Comparison of ENCODE assay signal across 9 cellular contexts in genomic region chr11:58567889-58568512, GRCh38. TPM values are rescaled to one million over a fixed set of nuclear protein-coding genes. Genes with fewer than 3 reads are reported as not detected.
DNase-seq lines count a peak whose midpoint lies in the region; ATAC-seq and TF ChIP-seq lines count a peak whose summit lies in the region.
"Had no signal": no experiment of that assay in that cellular context is flagged by ENCODE, and none has a peak within 500 bp of the region (broad histone marks: within the 10 kb centered on the region; RNA-seq: fewer than 3 reads in every experiment).

No MANE protein-coding gene starts in this region.

- peaks cover 26% of the 10 kb centered on the region for H3K4me1 ChIP-seq in effector memory CD4-positive, alpha-beta T cell (ENCODE audit: control insufficient read depth, insufficient read depth, low read length, poor library complexity, severe bottlenecking)
- peaks cover 0 to 28% (median 8%) of the 10 kb centered on the region in 4 donors for H3K4me1 ChIP-seq in stomach

- H3K4me1 Mint-ChIP-seq in nephron, result no peaks in the 10 kb centered on the region

- H3K36me3 ChIP-seq in effector memory CD4-positive, alpha-beta T cell (ENCODE audit: control insufficient read depth, insufficient read depth, low read length), result peaks cover 19% of the 10 kb centered on the region
- H3K36me3 ChIP-seq in stomach, result peaks cover 6 to 61% (median 48%) of the 10 kb centered on the region in 4 donors

- WGBS in stomach, 5 donors, result 51 to 55% (median 52%) methylated on average over 4 of the region's 4 CpGs

- peaks cover 19% of the 10 kb centered on the region for H3K36me3 Mint-ChIP-seq in nephron (ENCODE audit: low read depth)

- H3K27me3 Mint-ChIP-seq in nephron (ENCODE audit: low read depth), result no peaks in the 10 kb centered on the region

- ATAC-seq in GM18861 (IDR thresholded peaks at IDR 0.05; ENCODE audit: unreplicated experiment) (peak; percentile 70), HG03095 (IDR thresholded peaks at IDR 0.05; ENCODE audit: unreplicated experiment) (peak; percentile 83)

- H3K4me3 Mint-ChIP-seq in nephron, result no peak overlapping the region

- H3K4me3 ChIP-seq in effector memory CD4-positive, alpha-beta T cell (ENCODE audit: insufficient read depth, low read depth, low read length, poor library complexity, severe bottlenecking), result no peak overlapping the region
- no peak overlapping the region for H3K4me3 ChIP-seq in stomach
- H3K4me3 ChIP-seq: SK-N-MC had no signal

- no peaks in the 10 kb centered on the region for H3K27me3 ChIP-seq in effector memory CD4-positive, alpha-beta T cell (replicated peaks; ENCODE audit: control insufficient read depth, insufficient read depth, low read length, poor library complexity, severe bottlenecking)
- H3K27me3 ChIP-seq in stomach, result no peaks in the 10 kb centered on the region

- TF ChIP-seq CTCF in nephron (IDR thresholded peaks at IDR 0.05; ENCODE audit: unreplicated experiment in 3 of 3) (peak; percentile 59 to 72 (median 71)), stomach (IDR thresholded peaks at IDR 0.05) (peak in 5 of 7 experiments; percentile 57 to 84 (median 70))

- DNase-seq in Ammon's horn (ENCODE audit: low spot score) (peak; percentile 44), NCI-H446 treated with DMSO at 0.1 percent for 48 hours (lab: John Stamatoyannopoulos, UW) (peak; percentile 33), stomach (peak; percentile 59)
- peak; percentile 73 to 78 for DNase-seq in activated CD4-positive, alpha-beta T cell treated with anti-CD3 and anti-CD28 coated beads, Interleukin-2, amount 50 U/mL, for 4 hours
- DNase-seq in effector memory CD4-positive, alpha-beta T cell, result peak; percentile 59 to 67 (median 66)

- no peaks in the 10 kb centered on the region for H3K9me3 ChIP-seq in effector memory CD4-positive, alpha-beta T cell (ENCODE audit: control insufficient read depth, low read length)
- H3K9me3 ChIP-seq in stomach, result no peaks in the 10 kb centered on the region

- intact Hi-C loops in stomach (cut with DNase I; ENCODE audit: low total_unique reads), result no loop called here

- H3K27ac ChIP-seq in effector memory CD4-positive, alpha-beta T cell (ENCODE audit: insufficient read depth, low read length, poor library complexity, severe bottlenecking), result no peak overlapping the region
- no peak overlapping the region for H3K27ac ChIP-seq in stomach
- H3K27ac ChIP-seq: SK-N-MC had no signal

- no peaks in the 10 kb centered on the region for H3K9me3 Mint-ChIP-seq in nephron

- no peak overlapping the region for H3K27ac Mint-ChIP-seq in nephron

- no peak for TF ChIP-seq POLR2A in stomach (IDR thresholded peaks at IDR 0.05)

- no peak for TF ChIP-seq EP300 in stomach (IDR thresholded peaks at IDR 0.05)

RNA-seq across cellular contexts. Expression of gene LPXN, which starts 7.7 kb away (rescaled TPM):
- 10 to 100 TPM in 2 of 5 donors, 1 to 10 TPM in 2, not detected in 1; 5.4 to 18.7 (median 8.7) TPM for total RNA-seq in stomach
- 1 to 10 TPM; 5.3 to 8.9 (median 5.9) TPM for polyA plus RNA-seq in stomach

RNA-seq across cellular contexts. Expression of gene ZFP91, which starts 10.9 kb away (rescaled TPM):
- 10 to 100 TPM; 20.4 to 67.6 (median 32.1) TPM for total RNA-seq in stomach
- 10 to 100 TPM in 2 of 3 donors, 1 to 10 TPM in 1; 9.4 to 27.0 (median 19.6) TPM for polyA plus RNA-seq in stomach

RNA-seq across cellular contexts. Expression of gene CNTF, which starts 54.5 kb away (rescaled TPM):
- total RNA-seq in stomach, result 1 to 10 TPM in 1 of 5 donors, not detected in 4; 3.9 TPM
- polyA plus RNA-seq in stomach, result under 1 TPM; 0.25 to 0.92 (median 0.28) TPM
